In genomic region chr3:53104762-53105161, GRCh38 we compare ENCODE assay signal across 21 cellular contexts. TPM values are rescaled to one million over a fixed set of nuclear protein-coding genes. Genes with fewer than 3 reads are reported as not detected.
DNase-seq lines count a peak whose midpoint lies in the region; ATAC-seq and TF ChIP-seq lines count a peak whose summit lies in the region.
"Had no signal": no experiment of that assay in that cellular context is flagged by ENCODE, and none has a peak within 500 bp of the region (broad histone marks: within the 10 kb centered on the region; RNA-seq: fewer than 3 reads in every experiment).

No MANE protein-coding gene starts in this region.

- H3K9ac ChIP-seq in SK-N-SH = no peak overlapping the region

- peaks cover 63% of the 10 kb centered on the region for H3K4me1 Mint-ChIP-seq in activated naive CD8-positive, alpha-beta T cell treated with anti-CD3 and anti-CD28 coated beads, Interleukin-2, amount 10 ng/mL, durations not matched to agents 7 days and 5 days

- WGBS in SK-N-SH (ENCODE audit: low lambda C conversion rate) = 61% methylated on average over 3 of the region's 3 CpGs

- DNase-seq in AML-193 (lab: John Stamatoyannopoulos, UW) = peak; percentile 86 to 88
- DNase-seq in GDM1 (lab: John Stamatoyannopoulos, UW) = peak; percentile 69
- peak; percentile 53 for DNase-seq in RPMI7951 (ENCODE audit: low read depth)
- peak; percentile 27 for DNase-seq in activated naive CD8-positive, alpha-beta T cell treated with anti-CD3 and anti-CD28 coated beads, Interleukin-2, amount 10 ng/mL, durations not matched to agents 7 days and 5 days
- no peak for DNase-seq in HCEC 1CT
- DNase-seq in COLO829 (ENCODE audit: low spot score) = no peak
- no peak for DNase-seq in SK-N-SH
- DNase-seq: activated naive CD4-positive, alpha-beta T cell treated with Interleukin-2 at 50 U/mL for 16 hours; effector CD4-positive, alpha-beta T cell; KG1; mucosa of descending colon; NCI-H1694 treated with DMSO at 0.1 percent for 48 hours; ovary; PC-3; stimulated activated naive B cell treated with anti-CD40 and anti-IgM and Interleukin-4, amounts not matched to agents 10 μg/mL and 1 μg/mL and 100 μg/mL, for 72 hours; upper lobe of left lung had no signal

- H3K4me3 ChIP-seq in SK-N-SH (ENCODE audit: low read depth in 2 of 2, low read length in 1 of 2) = no peak overlapping the region
- H3K4me3 ChIP-seq: GM12878, hepatocyte, mucosa of descending colon, ovary, smooth muscle cell, upper lobe of left lung had no signal

- no peaks in the 10 kb centered on the region for H3F3A ChIP-seq in SK-N-SH (replicated peaks; ENCODE audit: insufficient read depth)

- CTCF ChIA-PET in SK-N-SH (lab: Yijun Ruan, JAX) = interaction anchor here (1.0 to 1.3 kb wide), 2 partner anchors 10 to 27 kb away, joined by 3 to 10 read pairs; no protein-coding TSS in a partner anchor

- H3K9me3 Mint-ChIP-seq in activated naive CD8-positive, alpha-beta T cell treated with anti-CD3 and anti-CD28 coated beads, Interleukin-2, amount 10 ng/mL, durations not matched to agents 7 days and 5 days = peaks cover 3% of the 10 kb centered on the region
- H3K9me3 Mint-ChIP-seq: stimulated activated naive B cell treated with anti-CD40 and anti-IgM and Interleukin-4, amounts not matched to agents 10 μg/mL and 1 μg/mL and 100 μg/mL, for 72 hours had no signal

- H3K9me2 ChIP-seq in SK-N-SH = no peaks in the 10 kb centered on the region

- H3K27ac ChIP-seq in SK-N-SH (ENCODE audit: low read depth in 2 of 2, low read length in 1 of 2) = no peak overlapping the region
- H3K27ac ChIP-seq: hepatocyte, ovary, upper lobe of left lung had no signal

- H3K79me2 ChIP-seq in SK-N-SH (ENCODE audit: insufficient read depth) = no peaks in the 10 kb centered on the region
- H3K79me2 ChIP-seq: hepatocyte had no signal

- ATAC-seq in activated naive CD8-positive, alpha-beta T cell treated with anti-CD3 and anti-CD28 coated beads, Interleukin-2, amount 10 ng/mL, durations not matched to agents 7 days and 5 days (ENCODE audit: low read depth) = no peak
- ATAC-seq in GM18861 (IDR thresholded peaks at IDR 0.05; ENCODE audit: unreplicated experiment) = no peak
- ATAC-seq: GM12878; mucosa of descending colon; PC-3; stimulated activated naive B cell treated with anti-CD40 and anti-IgM and Interleukin-4, amounts not matched to agents 10 μg/mL and 1 μg/mL and 100 μg/mL, for 72 hours had no signal

- no peaks in the 10 kb centered on the region; a peak in 1 of 4 replicates for H3K4me1 ChIP-seq in SK-N-SH (ENCODE audit: control insufficient read depth in 1 of 2, insufficient read depth in 2 of 2, low read depth in 1 of 2, low read length in 1 of 2)

- peaks cover 42% of the 10 kb centered on the region for H3K36me3 Mint-ChIP-seq in activated naive CD8-positive, alpha-beta T cell treated with anti-CD3 and anti-CD28 coated beads, Interleukin-2, amount 10 ng/mL, durations not matched to agents 7 days and 5 days

- H2AFZ ChIP-seq in SK-N-SH (ENCODE audit: low read depth) = no peak overlapping the region
- H2AFZ ChIP-seq: hepatocyte had no signal

- no peak for TF ChIP-seq CTCF in SK-N-SH (IDR thresholded peaks at IDR 0.05)

- TF ChIP-seq EP300 in SK-N-SH (IDR thresholded peaks at IDR 0.05; ENCODE audit: borderline replicate concordance in 1 of 2, low read depth in 1 of 2, low read length in 1 of 2) = no peak

- no peak overlapping the region for H3K4me2 ChIP-seq in SK-N-SH
- H3K4me2 ChIP-seq: hepatocyte, smooth muscle cell had no signal

- H4K20me1 ChIP-seq in SK-N-SH (ENCODE audit: insufficient read depth) = no peaks in the 10 kb centered on the region

- H3K9me3 ChIP-seq in SK-N-SH = no peaks in the 10 kb centered on the region
- H3K9me3 ChIP-seq: mucosa of descending colon, ovary, upper lobe of left lung had no signal

- TF ChIP-seq RAD21 in SK-N-SH (IDR thresholded peaks at IDR 0.05; ENCODE audit: low read length) = no peak

- no peak overlapping the region for H3K4me3 Mint-ChIP-seq in activated naive CD8-positive, alpha-beta T cell treated with anti-CD3 and anti-CD28 coated beads, Interleukin-2, amount 10 ng/mL, durations not matched to agents 7 days and 5 days
- H3K4me3 Mint-ChIP-seq: B cell; stimulated activated naive B cell treated with anti-CD40 and anti-IgM and Interleukin-4, amounts not matched to agents 10 μg/mL and 1 μg/mL and 100 μg/mL, for 72 hours had no signal

- H3K27me3 Mint-ChIP-seq in activated naive CD8-positive, alpha-beta T cell treated with anti-CD3 and anti-CD28 coated beads, Interleukin-2, amount 10 ng/mL, durations not matched to agents 7 days and 5 days = no peaks in the 10 kb centered on the region
- H3K27me3 Mint-ChIP-seq: B cell; stimulated activated naive B cell treated with anti-CD40 and anti-IgM and Interleukin-4, amounts not matched to agents 10 μg/mL and 1 μg/mL and 100 μg/mL, for 72 hours had no signal

- peaks cover 28 to 36% of the 10 kb centered on the region in 2 experiments for H3K36me3 ChIP-seq in SK-N-SH (replicated peaks in 1 of 2; ENCODE audit: control insufficient read depth in 1 of 2, insufficient read depth in 2 of 2, low read length in 1 of 2)
- H3K36me3 ChIP-seq: ovary had no signal

- no peaks in the 10 kb centered on the region for H3K27me3 ChIP-seq in SK-N-SH (ENCODE audit: insufficient read depth)
- H3K27me3 ChIP-seq: hepatocyte, ovary, upper lobe of left lung had no signal

- H3K27ac Mint-ChIP-seq in activated naive CD8-positive, alpha-beta T cell treated with anti-CD3 and anti-CD28 coated beads, Interleukin-2, amount 10 ng/mL, durations not matched to agents 7 days and 5 days = peak overlapping the region; percentile 36
- H3K27ac Mint-ChIP-seq: B cell; stimulated activated naive B cell treated with anti-CD40 and anti-IgM and Interleukin-4, amounts not matched to agents 10 μg/mL and 1 μg/mL and 100 μg/mL, for 72 hours had no signal

- POLR2A ChIA-PET in activated naive CD8-positive, alpha-beta T cell treated with anti-CD3 and anti-CD28 coated beads, Interleukin-2, amount 10 ng/mL, durations not matched to agents 7 days and 5 days (lab: Charles Lee) = interaction anchor here (0.6 to 0.9 kb wide), 2 partner anchors 25 to 211 kb away, joined by 3 read pairs; no protein-coding TSS in a partner anchor
- POLR2A ChIA-PET in SK-N-SH (lab: Yijun Ruan, JAX) = no interaction called here

TF ChIP-seq in SK-N-SH, 30 proteins besides CTCF, POLR2A, EP300 and RAD21 (continues in another document):
- TF ChIP-seq, protein P1, sequence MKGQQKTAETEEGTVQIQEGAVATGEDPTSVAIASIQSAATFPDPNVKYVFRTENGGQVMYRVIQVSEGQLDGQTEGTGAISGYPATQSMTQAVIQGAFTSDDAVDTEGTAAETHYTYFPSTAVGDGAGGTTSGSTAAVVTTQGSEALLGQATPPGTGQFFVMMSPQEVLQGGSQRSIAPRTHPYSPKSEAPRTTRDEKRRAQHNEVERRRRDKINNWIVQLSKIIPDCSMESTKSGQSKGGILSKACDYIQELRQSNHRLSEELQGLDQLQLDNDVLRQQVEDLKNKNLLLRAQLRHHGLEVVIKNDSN (IDR thresholded peaks at IDR 0.05; ENCODE audit: borderline replicate concordance, low read depth) = no peak
- no peak for TF ChIP-seq FOXM1 (IDR thresholded peaks at IDR 0.05; ENCODE audit: low read depth)
- TF ChIP-seq IRF3 (IDR thresholded peaks at IDR 0.05; ENCODE audit: low read depth, low read length) = no peak
- no peak for TF ChIP-seq FOXJ3 (CRISPR knock-in tag; IDR thresholded peaks at IDR 0.05)
- TF ChIP-seq, protein P2, sequence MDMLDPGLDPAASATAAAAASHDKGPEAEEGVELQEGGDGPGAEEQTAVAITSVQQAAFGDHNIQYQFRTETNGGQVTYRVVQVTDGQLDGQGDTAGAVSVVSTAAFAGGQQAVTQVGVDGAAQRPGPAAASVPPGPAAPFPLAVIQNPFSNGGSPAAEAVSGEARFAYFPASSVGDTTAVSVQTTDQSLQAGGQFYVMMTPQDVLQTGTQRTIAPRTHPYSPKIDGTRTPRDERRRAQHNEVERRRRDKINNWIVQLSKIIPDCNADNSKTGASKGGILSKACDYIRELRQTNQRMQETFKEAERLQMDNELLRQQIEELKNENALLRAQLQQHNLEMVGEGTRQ (IDR thresholded peaks at IDR 0.05; ENCODE audit: borderline replicate concordance, low read depth, low read length) = no peak
- TF ChIP-seq MXI1 (IDR thresholded peaks at IDR 0.05; ENCODE audit: low read depth, low read length) = no peak
- TF ChIP-seq NRF1 (IDR thresholded peaks at IDR 0.05; ENCODE audit: low read depth, low read length) = no peak
- no peak for TF ChIP-seq TAF1 (IDR thresholded peaks at IDR 0.05; ENCODE audit: borderline replicate concordance, low read depth, low read length)
- TF ChIP-seq SIN3A (IDR thresholded peaks at IDR 0.05; ENCODE audit: borderline replicate concordance, low read depth, low read length) = no peak
- TF ChIP-seq TEAD4 (IDR thresholded peaks at IDR 0.05; ENCODE audit: borderline replicate concordance, insufficient read depth) = no peak

RNA-seq across cellular contexts. Expression of gene RFT1, which starts 25.5 kb away (rescaled TPM):
- 15.7 and 19.6 TPM in 2 replicates for total RNA-seq in RPMI7951 (2014; rRNA removed; shearing (Covaris generic))
- 10 to 100 TPM; 27.9 to 32.2 TPM for total RNA-seq in activated naive CD8-positive, alpha-beta T cell treated with anti-CD3 and anti-CD28 coated beads, Interleukin-2, amount 10 ng/mL, durations not matched to agents 7 days and 5 days
- 13.8 and 22.9 TPM in 2 replicates for polyA plus RNA-seq in SK-N-SH (2012; rRNA removed)
- 13.3 and 17.1 TPM in 2 replicates for polyA plus RNA-seq in SK-N-SH (2012; cell fraction: cytosol; rRNA removed)
- 11.7 and 14.6 TPM in 2 replicates for polyA plus RNA-seq in SK-N-SH (2012; cell fraction: nucleus; rRNA removed)

RNA-seq across cellular contexts. Expression of gene PRKCD, which starts 56.2 kb away (rescaled TPM):
- total RNA-seq in RPMI7951 (2014; rRNA removed; shearing (Covaris generic)) = 4.3 and 5.0 TPM in 2 replicates
- 10 to 100 TPM; 20.5 TPM for total RNA-seq in activated naive CD8-positive, alpha-beta T cell treated with anti-CD3 and anti-CD28 coated beads, Interleukin-2, amount 10 ng/mL, durations not matched to agents 7 days and 5 days
- polyA plus RNA-seq in SK-N-SH (2012; rRNA removed) = 24.5 and 29.0 TPM in 2 replicates
- 14.3 and 19.6 TPM in 2 replicates for polyA plus RNA-seq in SK-N-SH (2012; cell fraction: cytosol; rRNA removed)
- 28.9 and 32.1 TPM in 2 replicates for polyA plus RNA-seq in SK-N-SH (2012; cell fraction: nucleus; rRNA removed)

RNA-seq across cellular contexts. Expression of gene SFMBT1, which starts 58.9 kb away (rescaled TPM):
- 9.3 and 15.6 TPM in 2 replicates for total RNA-seq in RPMI7951 (2014; rRNA removed; shearing (Covaris generic))
- 10 to 100 TPM; 29.5 to 30.8 TPM for total RNA-seq in activated naive CD8-positive, alpha-beta T cell treated with anti-CD3 and anti-CD28 coated beads, Interleukin-2, amount 10 ng/mL, durations not matched to agents 7 days and 5 days
- 0.62 and 0.72 TPM in 2 replicates for polyA plus RNA-seq in SK-N-SH (2012; rRNA removed)
- polyA plus RNA-seq in SK-N-SH (2012; cell fraction: cytosol; rRNA removed) = 0.93 and 1.4 TPM in 2 replicates
- 1.00 and 1.3 TPM in 2 replicates for polyA plus RNA-seq in SK-N-SH (2012; cell fraction: nucleus; rRNA removed)

Comparison
In these comparisons a context has a peak if more than half of its experiments do, and no peak if none do; other contexts are left out.
1. DNase-seq: peak in AML-193 (2 of 2), GDM1 (single experiment), RPMI7951 (single experiment) and activated naive CD8-positive, alpha-beta T cell treated with anti-CD3 and anti-CD28 coated beads, Interleukin-2, amount 10 ng/mL, durations not matched to agents 7 days and 5 days (single experiment); none in HCEC 1CT (single experiment), COLO829 (single experiment) and SK-N-SH (single experiment).